ENCODE assay signal across 8 cellular contexts in genomic region chr1:94092210-94092613, GRCh38. TPM values are rescaled to one million over a fixed set of nuclear protein-coding genes. Genes with fewer than 3 reads are reported as not detected.
DNase-seq lines count a peak whose midpoint lies in the region; ATAC-seq and TF ChIP-seq lines count a peak whose summit lies in the region.
"Had no signal": no experiment of that assay in that cellular context is flagged by ENCODE, and none has a peak within 500 bp of the region (broad histone marks: within the 10 kb centered on the region; RNA-seq: fewer than 3 reads in every experiment).

No MANE protein-coding gene starts in this region.

- H4K12ac ChIP-seq in trophoblast cell (ENCODE audit: low read depth, low read length) = no peak overlapping the region

- peaks cover 12% of the 10 kb centered on the region for H3K79me2 ChIP-seq in trophoblast cell (ENCODE audit: control insufficient read depth, insufficient read depth, low read length, poor library complexity)

- H3K27me3 ChIP-seq in esophagus muscularis mucosa = no peaks in the 10 kb centered on the region
- no peaks in the 10 kb centered on the region for H3K27me3 ChIP-seq in trophoblast cell (ENCODE audit: insufficient read depth, low read length)
- H3K27me3 ChIP-seq in CD4-positive, alpha-beta T cell (ENCODE audit: control insufficient read depth, insufficient read depth, low read length) = no peaks in the 10 kb centered on the region

- 67% methylated on average over 4 of the region's 4 CpGs for WGBS in esophagus muscularis mucosa
- WGBS in trophoblast cell (ENCODE audit: extremely low coverage, insufficient coverage, insufficient read length) = no CpG with 5 or more reads among the region's 4 CpGs

- no peak overlapping the region for H3K4me2 ChIP-seq in trophoblast cell (ENCODE audit: low read length)

- H3K27ac Mint-ChIP-seq in CD4-positive, alpha-beta T cell = no peak overlapping the region

- peak overlapping the region; percentile 99 for H2BK5ac ChIP-seq in trophoblast cell (ENCODE audit: low read depth, low read length, poor library complexity)

- H3K18ac ChIP-seq in trophoblast cell (ENCODE audit: low read length) = no peak overlapping the region

- H3K14ac ChIP-seq in trophoblast cell (ENCODE audit: low read length) = no peak overlapping the region

- H3K9me3 ChIP-seq in esophagus muscularis mucosa = no peaks in the 10 kb centered on the region
- no peaks in the 10 kb centered on the region for H3K9me3 ChIP-seq in trophoblast cell (ENCODE audit: insufficient read depth, low read depth, low read length)
- H3K9me3 ChIP-seq in CD4-positive, alpha-beta T cell (ENCODE audit: control insufficient read depth, low read length) = no peaks in the 10 kb centered on the region
- H3K9me3 ChIP-seq: thoracic aorta had no signal

- peaks cover 38 to 57% (median 54%) of the 10 kb centered on the region in 4 donors for H3K4me1 ChIP-seq in esophagus muscularis mucosa
- H3K4me1 ChIP-seq in trophoblast cell (ENCODE audit: control insufficient read depth in 1 of 2, insufficient read depth in 2 of 2, low read length in 2 of 2) = peaks cover 44 to 45% of the 10 kb centered on the region in 2 experiments

- peaks cover 60% of the 10 kb centered on the region for H3K79me1 ChIP-seq in trophoblast cell (ENCODE audit: low read length)

- no peaks in the 10 kb centered on the region for H3K36me3 Mint-ChIP-seq in CD4-positive, alpha-beta T cell (ENCODE audit: low read depth)

- H2AK5ac ChIP-seq in trophoblast cell (ENCODE audit: low read length) = no peak overlapping the region

- no peak for TF ChIP-seq EP300 in esophagus muscularis mucosa (IDR thresholded peaks at IDR 0.05)

- peaks cover 4% of the 10 kb centered on the region for H3K27me3 Mint-ChIP-seq in CD4-positive, alpha-beta T cell

- peak overlapping the region; percentile 54 for H4K8ac ChIP-seq in trophoblast cell (ENCODE audit: low read depth, low read length)

- TF ChIP-seq CTCF in GM10266 (IDR thresholded peaks at IDR 0.05; ENCODE audit: control insufficient read depth, insufficient read depth, low read depth, missing control alignments) = no peak
- TF ChIP-seq CTCF in esophagus muscularis mucosa (IDR thresholded peaks at IDR 0.05) = no peak
- TF ChIP-seq CTCF in CD4-positive, alpha-beta T cell (IDR thresholded peaks at IDR 0.05) = no peak

- H3K9me3 Mint-ChIP-seq in CD4-positive, alpha-beta T cell = no peaks in the 10 kb centered on the region

- H3K4me1 Mint-ChIP-seq in CD4-positive, alpha-beta T cell (ENCODE audit: low read depth) = peaks cover 19% of the 10 kb centered on the region

- peak overlapping the region; percentile 52 to 77 (median 72) for H3K27ac ChIP-seq in esophagus muscularis mucosa (replicated peaks in 1 of 4)
- peak overlapping the region; percentile 99 for H3K27ac ChIP-seq in trophoblast cell (ENCODE audit: low read depth, low read length)
- no peak overlapping the region for H3K27ac ChIP-seq in CD4-positive, alpha-beta T cell (ENCODE audit: low read depth, low read length)

- H2BK12ac ChIP-seq in trophoblast cell (ENCODE audit: low read length) = no peak overlapping the region

- no peak for ATAC-seq in CD4-positive, alpha-beta T cell (ENCODE audit: poor library complexity)
- no peak for ATAC-seq in GM18498 (IDR thresholded peaks at IDR 0.05; ENCODE audit: unreplicated experiment)

- H3K4me3 ChIP-seq in esophagus muscularis mucosa (no peak overlapping the region), trophoblast cell (ENCODE audit: low read depth, low read length) (no peak overlapping the region)
- H3K4me3 ChIP-seq: thoracic aorta had no signal

- H3K23ac ChIP-seq in trophoblast cell (ENCODE audit: low read length) = peak overlapping the region; percentile 37

- no peak for TF ChIP-seq POLR2A in esophagus muscularis mucosa (IDR thresholded peaks at IDR 0.05; ENCODE audit: low read depth)

- POLR2A ChIA-PET in CD4-positive, alpha-beta T cell (lab: Charles Lee) = no interaction called here

- DNase-seq in GM10266 (ENCODE audit: extremely low spot score) (peak; percentile 20), SK-N-DZ (ENCODE audit: low spot score) (peak; percentile 44), esophagus muscularis mucosa (ENCODE audit: extremely low spot score) (no peak), trophoblast cell (peak; percentile 51 to 79)
- DNase-seq in CD4-positive, alpha-beta T cell = no peak
- no peak for DNase-seq in activated CD4-positive, CD25-positive, alpha-beta regulatory T cell treated with anti-CD3 and anti-CD28 coated beads, Interleukin-2, amount 50 U/mL, for 72 hours

- intact Hi-C loops in esophagus muscularis mucosa (cut with DNase I) = no loop called here
- intact Hi-C loops in CD4-positive, alpha-beta T cell (cut with DNase I, micrococcal nuclease) = no loop called here

- H3K9ac ChIP-seq in trophoblast cell (ENCODE audit: low read length) = no peak overlapping the region

- no peak overlapping the region for H3K4me3 Mint-ChIP-seq in CD4-positive, alpha-beta T cell

- H3K36me3 ChIP-seq in esophagus muscularis mucosa = no peaks in the 10 kb centered on the region
- no peaks in the 10 kb centered on the region for H3K36me3 ChIP-seq in trophoblast cell (ENCODE audit: control insufficient read depth in 1 of 2, insufficient read depth in 2 of 2, low read length in 2 of 2)
- H3K36me3 ChIP-seq: thoracic aorta had no signal

- H2BK120ac ChIP-seq in trophoblast cell (ENCODE audit: insufficient read depth, low read length, poor library complexity) = peak overlapping the region; percentile 100

- peak overlapping the region; percentile 100 for H4K91ac ChIP-seq in trophoblast cell (ENCODE audit: low read depth, low read length)

- CTCF ChIA-PET in CD4-positive, alpha-beta T cell (lab: Charles Lee) = no interaction called here

- H3K4ac ChIP-seq in trophoblast cell (ENCODE audit: low read depth, low read length) = no peak overlapping the region

- H2AFZ ChIP-seq in trophoblast cell (ENCODE audit: insufficient read depth, low read length, poor library complexity) = no peak overlapping the region

RNA-seq across cellular contexts. Expression of gene ABCA4, which starts 28.7 kb away (rescaled TPM):
- polyA plus RNA-seq in SK-N-DZ (2014; cell fraction: cytosol; rRNA removed) = 0.58 and 1.2 TPM in 2 replicates
- 1.7 and 2.0 TPM in 2 replicates for polyA plus RNA-seq in SK-N-DZ (2014; cell fraction: nucleus; rRNA removed)
- 1 to 10 TPM in 1 of 4 donors, under 1 TPM in 3; 0.19 to 1.7 (median 0.45) TPM for total RNA-seq in esophagus muscularis mucosa
- 7.2 and 7.4 TPM in 2 replicates for polyA plus RNA-seq in trophoblast cell (2013)
- total RNA-seq in CD4-positive, alpha-beta T cell = not detected

Comparison
In these comparisons a context has a peak if more than half of its experiments do, and no peak if none do; other contexts are left out.
1. DNase-seq: peak in GM10266 (single experiment), SK-N-DZ (single experiment) and trophoblast cell (2 of 2); none in esophagus muscularis mucosa (single experiment), CD4-positive, alpha-beta T cell (0 of 10) and activated CD4-positive, CD25-positive, alpha-beta regulatory T cell treated with anti-CD3 and anti-CD28 coated beads, Interleukin-2, amount 50 U/mL, for 72 hours (single experiment).